ENCODE assay signal across 8 cellular contexts in genomic region chr16:1959269-1960039, GRCh38. TPM values are rescaled to one million over a fixed set of nuclear protein-coding genes. Genes with fewer than 3 reads are reported as not detected.
DNase-seq lines count a peak whose midpoint lies in the region; ATAC-seq and TF ChIP-seq lines count a peak whose summit lies in the region.

TSS of gene NDUFB10 (plus strand) at chr16:1959538. CDS start at chr16:1959625, 87 bp downstream.

- H3K9me3 Mint-ChIP-seq in activated T-cell treated with anti-CD3 and anti-CD28 coated beads, Interleukin-2, amount 50 U/mL, for 72 hours = no peaks in the 10 kb centered on the region
- H3K9me3 Mint-ChIP-seq in naive thymus-derived CD8-positive, alpha-beta T cell = no peaks in the 10 kb centered on the region

- H3K36me3 ChIP-seq in Panc1 (ENCODE audit: control insufficient read depth, insufficient read depth, low read length) = peaks cover 8% of the 10 kb centered on the region

- no peaks in the 10 kb centered on the region for H3K27me3 Mint-ChIP-seq in activated T-cell treated with anti-CD3 and anti-CD28 coated beads, Interleukin-2, amount 50 U/mL, for 72 hours (ENCODE audit: low read depth)
- H3K27me3 Mint-ChIP-seq in naive thymus-derived CD8-positive, alpha-beta T cell = peaks cover 0 to 2% (median 0%) of the 10 kb centered on the region in 5 donors

- H3K4me3 ChIP-seq in Panc1 (ENCODE audit: low read depth in 2 of 2, low read length in 2 of 2) = peak within 1 kb of the TSS; percentile 75 to 80

- peaks cover 12% of the 10 kb centered on the region for H3K4me1 ChIP-seq in Panc1 (ENCODE audit: control insufficient read depth, insufficient read depth, low read length)

- DNase-seq in DMS114 treated with DMSO at 0.1 percent for 48 hours (lab: John Stamatoyannopoulos, UW; ENCODE audit: unreplicated experiment) (peak; percentile 63), HuH-7.5 (ENCODE audit: low spot score) (peak; percentile 81), Panc1 (ENCODE audit: low read depth, low spot score) (no peak), fibroblast of gingiva (ENCODE audit: low read depth) (peak; percentile 89)
- peak; percentile 96 to 98 for DNase-seq in activated T-cell treated with anti-CD3 and anti-CD28 coated beads, Interleukin-2, amount 50 U/mL, for 72 hours
- DNase-seq in naive thymus-derived CD8-positive, alpha-beta T cell = peak; percentile 80 to 93 (median 90)
- peak; percentile 87 for DNase-seq in stimulated activated naive CD4-positive, alpha-beta T cell treated with Interleukin-2 at 50 U/mL for 16 hours (lab: John Stamatoyannopoulos, UW)

- H3K4me1 Mint-ChIP-seq in activated T-cell treated with anti-CD3 and anti-CD28 coated beads, Interleukin-2, amount 50 U/mL, for 72 hours (ENCODE audit: low read depth) = peaks cover 41% of the 10 kb centered on the region
- H3K4me1 Mint-ChIP-seq in naive thymus-derived CD8-positive, alpha-beta T cell = peaks cover 20 to 48% (median 41%) of the 10 kb centered on the region in 4 donors

- ATAC-seq in GM21423 (IDR thresholded peaks at IDR 0.05; ENCODE audit: unreplicated experiment) = peak; percentile 82
- peak; percentile 86 for ATAC-seq in Panc1
- ATAC-seq in activated T-cell treated with anti-CD3 and anti-CD28 coated beads, Interleukin-2, amount 50 U/mL, for 72 hours (replicated peaks in 1 of 2) = peak; percentile 75 to 86
- peak; percentile 86 to 87 for ATAC-seq in naive thymus-derived CD8-positive, alpha-beta T cell

- no peaks in the 10 kb centered on the region for H3K9me3 ChIP-seq in Panc1 (ENCODE audit: control insufficient read depth, insufficient read depth, low read depth, low read length)

- H3K36me3 Mint-ChIP-seq in activated T-cell treated with anti-CD3 and anti-CD28 coated beads, Interleukin-2, amount 50 U/mL, for 72 hours (ENCODE audit: insufficient read depth in 2 of 2) = peaks cover 13 to 32% of the 10 kb centered on the region in 2 donors
- peaks cover 4 to 33% (median 14%) of the 10 kb centered on the region in 3 donors for H3K36me3 Mint-ChIP-seq in naive thymus-derived CD8-positive, alpha-beta T cell

- in situ Hi-C loops in Panc1 (cut with HindIII; ENCODE audit: low pct_unique_long_range_greater_than_20kb, low sequenced_read_pairs) = no loop called here

- H3K4me3 Mint-ChIP-seq in activated T-cell treated with anti-CD3 and anti-CD28 coated beads, Interleukin-2, amount 50 U/mL, for 72 hours = peak within 1 kb of the TSS; percentile 97 to 98
- H3K4me3 Mint-ChIP-seq in naive thymus-derived CD8-positive, alpha-beta T cell = peak within 1 kb of the TSS; percentile 88 to 94 (median 91)

- POLR2A ChIA-PET in Panc1 (lab: Charles Lee) = no interaction called here
- POLR2A ChIA-PET in naive thymus-derived CD8-positive, alpha-beta T cell (lab: Charles Lee) = interaction anchor here (0.6 to 7.9 kb wide), 10 partner anchors 11 to 196 kb away, joined by 3 to 89 read pairs (median 4); partner anchors contain the start of genes EME2, GFER, MRPS34 and MSRB1

- no peaks in the 10 kb centered on the region for H3K27me3 ChIP-seq in Panc1 (ENCODE audit: control insufficient read depth, insufficient read depth, low read length)

- intact Hi-C loops in Panc1 (cut with micrococcal nuclease; ENCODE audit: unreplicated experiment) = no loop called here

- peak within 1 kb of the TSS; percentile 97 for H3K27ac Mint-ChIP-seq in activated T-cell treated with anti-CD3 and anti-CD28 coated beads, Interleukin-2, amount 50 U/mL, for 72 hours
- H3K27ac Mint-ChIP-seq in naive thymus-derived CD8-positive, alpha-beta T cell = peak within 1 kb of the TSS; percentile 75 to 96 (median 90)

- peak; percentile 96 for TF ChIP-seq CTCF in Panc1 (IDR thresholded peaks at IDR 0.05)

- BruUV-seq in Panc1 (replicated peaks; lab: Mats Ljungman, UMichigan) = no TSS peak

- H3K27ac ChIP-seq in Panc1 (ENCODE audit: low read length) = peak within 1 kb of the TSS; percentile 83

- CTCF ChIA-PET in Panc1 (lab: Charles Lee) = no interaction called here

RNA-seq across cellular contexts. Expression of gene NDUFB10, which starts in this region (rescaled TPM):
- 287 TPM for total RNA-seq in Panc1 (2021; ENCODE audit: unreplicated experiment)
- 493 TPM for polyA plus RNA-seq in Panc1 (2012; ENCODE audit: insufficient read length)
- total RNA-seq in activated T-cell treated with anti-CD3 and anti-CD28 coated beads, Interleukin-2, amount 50 U/mL, for 72 hours = 10 to 100 TPM; 69.3 to 98.3 TPM
- total RNA-seq in naive thymus-derived CD8-positive, alpha-beta T cell = 10 to 100 TPM; 62.5 to 65.6 TPM
- 100 to 1,000 TPM; 180 to 217 (median 187) TPM for polyA plus RNA-seq in naive thymus-derived CD8-positive, alpha-beta T cell
